8 cellular contexts compared by ENCODE assay signal in the genomic region with DNA sequence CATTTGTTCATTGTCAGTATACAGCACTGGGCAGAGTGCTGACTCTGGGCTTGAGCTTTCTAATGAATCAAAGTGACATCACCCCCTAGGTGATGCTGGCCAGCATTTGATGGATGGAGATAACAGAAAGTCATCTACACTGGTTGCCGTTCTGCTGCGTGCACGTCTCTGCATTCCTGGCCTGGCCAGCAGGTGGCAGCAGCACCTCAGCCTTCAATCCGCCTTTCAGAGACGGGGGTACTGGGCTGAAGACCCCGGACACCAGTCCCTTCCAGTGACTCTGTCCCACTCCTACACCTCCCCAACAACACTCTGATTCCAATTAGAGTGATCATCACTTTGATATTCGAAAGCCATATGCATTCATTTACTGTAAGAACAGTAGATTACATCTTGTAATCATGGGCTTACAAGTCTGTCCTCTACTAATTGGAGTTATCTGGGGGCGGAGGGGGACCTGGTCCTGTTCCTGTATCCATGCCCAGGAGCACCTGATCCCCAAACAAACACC. TPM values are rescaled to one million over a fixed set of nuclear protein-coding genes. Genes with fewer than 3 reads are reported as not detected.
DNase-seq lines count a peak whose midpoint lies in the region; ATAC-seq, FAIRE-seq and TF ChIP-seq lines count a peak whose summit lies in the region.

No MANE protein-coding gene starts in this region.

- H3K9me3 ChIP-seq in left lung = no peaks in the 10 kb centered on the region

- ATAC-seq in left lung (peak; percentile 84), GM19023 (IDR thresholded peaks at IDR 0.05; ENCODE audit: unreplicated experiment) (no peak)

- peak; percentile 76 for DNase-seq in AG08396 (ENCODE audit: low spot score)
- no peak for DNase-seq in GM12891 (ENCODE audit: insufficient read length, low spot score)
- peak; percentile 57 for DNase-seq in NB4 (ENCODE audit: low read depth)
- DNase-seq in activated CD4-positive, CD25-positive, alpha-beta regulatory T cell (lab: John Stamatoyannopoulos, UW) = peak in 3 of 4 experiments; percentile 5 to 24 (median 10)
- DNase-seq in caudate nucleus (lab: John Stamatoyannopoulos, UW) = peak in 43 of 61 donors; percentile 7 to 71 (median 27)
- DNase-seq in left lung = peak in 1 of 2 donors; percentile 42
- peak; percentile 14 to 33 (median 29) for DNase-seq in stimulated activated CD4-positive, alpha-beta T cell treated with anti-CD3 and anti-CD28 coated beads, TNF-alpha, amount 100 ng/mL, for 48 hours (ENCODE audit: low read depth in 3 of 3)

- FAIRE-seq in GM12891 (lab: Jason Lieb, UNC) = peak; percentile 90

- intact Hi-C loops in left lung (cut with DNase I) = loop anchor here in 1 of 2 donors (10.0 kb wide), 1 partner anchor 109 kb away; no protein-coding TSS in a partner anchor

- TF ChIP-seq POLR2A in GM12891 (IDR thresholded peaks at IDR 0.05; ENCODE audit: low read depth, low read length) (no peak), NB4 (IDR thresholded peaks at IDR 0.05; ENCODE audit: extremely low read depth, insufficient read length) (no peak)

- TF ChIP-seq CTCF in NB4 (IDR thresholded peaks at IDR 0.05; ENCODE audit: low read depth, low read length) (peak; percentile 92), left lung (IDR thresholded peaks at IDR 0.05) (peak; percentile 94 to 96)

- H3K4me3 ChIP-seq in NB4 (ENCODE audit: low read depth, low read length) (no peak overlapping the region), left lung (no peak overlapping the region)

- no peak overlapping the region for H3K27ac ChIP-seq in caudate nucleus (ENCODE audit: low read depth, low read length)
- no peak overlapping the region for H3K27ac ChIP-seq in left lung

- H3K4me1 ChIP-seq in left lung = peaks cover 0 to 3% of the 10 kb centered on the region in 2 donors

- H3K36me3 ChIP-seq in left lung = no peaks in the 10 kb centered on the region

- H3K27me3 ChIP-seq in left lung = no peaks in the 10 kb centered on the region

TF ChIP-seq in GM12891, 5 proteins besides CTCF, POLR2A, EP300 and RAD21:
- TF ChIP-seq POU2F2 (IDR thresholded peaks at IDR 0.05; ENCODE audit: low read depth, low read length) (no peak), TAF1 (IDR thresholded peaks at IDR 0.05; ENCODE audit: low read depth, low read length) (no peak), POLR2AphosphoS5 (IDR thresholded peaks at IDR 0.05; ENCODE audit: low read depth, low read length) (no peak), PAX5 (IDR thresholded peaks at IDR 0.05; ENCODE audit: insufficient read depth, low read length, severe bottlenecking) (no peak), SPI1 (IDR thresholded peaks at IDR 0.05; ENCODE audit: low read depth, low read length) (no peak)

RNA-seq across cellular contexts. Expression of gene CPSF4L, which starts 6.0 kb away (rescaled TPM):
- not detected for polyA plus RNA-seq in GM12891 (2012; ENCODE audit: low read depth, missing spikeins)
- total RNA-seq in left lung = not detected

RNA-seq across cellular contexts. Expression of gene CDC42EP4, which starts 56.1 kb away (rescaled TPM):
- 1.1 TPM for polyA plus RNA-seq in GM12891 (2012; ENCODE audit: low read depth, missing spikeins)
- total RNA-seq in left lung = 10 to 100 TPM; 30.2 to 48.6 TPM
